Comparison of ENCODE assay signal across 1 cellular context in the genomic region with DNA sequence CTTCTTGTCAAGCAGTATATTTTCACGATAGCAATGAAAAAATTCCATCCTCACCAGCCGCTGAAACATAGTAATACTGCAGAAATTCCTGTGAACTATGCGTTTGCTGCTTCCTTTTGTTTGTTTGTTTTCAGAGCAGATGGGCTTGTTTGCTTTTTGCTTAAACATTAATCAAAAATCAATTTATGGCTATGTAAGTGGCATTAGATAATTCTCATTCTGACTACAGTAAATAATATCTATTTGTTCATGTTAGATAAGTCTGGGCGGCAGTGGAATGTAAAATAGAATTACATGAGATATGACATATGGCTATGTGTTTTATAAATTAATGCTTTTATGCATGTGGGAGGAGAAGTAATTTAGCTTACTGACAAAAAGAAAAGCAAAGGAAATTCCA.
TF ChIP-seq lines count a peak whose summit lies in the region.

No MANE protein-coding gene starts in this region.

TF ChIP-seq in SK-N-SH, 30 proteins besides CTCF, POLR2A, EP300 and RAD21 (continued from another document):
- TF ChIP-seq, protein P1, sequence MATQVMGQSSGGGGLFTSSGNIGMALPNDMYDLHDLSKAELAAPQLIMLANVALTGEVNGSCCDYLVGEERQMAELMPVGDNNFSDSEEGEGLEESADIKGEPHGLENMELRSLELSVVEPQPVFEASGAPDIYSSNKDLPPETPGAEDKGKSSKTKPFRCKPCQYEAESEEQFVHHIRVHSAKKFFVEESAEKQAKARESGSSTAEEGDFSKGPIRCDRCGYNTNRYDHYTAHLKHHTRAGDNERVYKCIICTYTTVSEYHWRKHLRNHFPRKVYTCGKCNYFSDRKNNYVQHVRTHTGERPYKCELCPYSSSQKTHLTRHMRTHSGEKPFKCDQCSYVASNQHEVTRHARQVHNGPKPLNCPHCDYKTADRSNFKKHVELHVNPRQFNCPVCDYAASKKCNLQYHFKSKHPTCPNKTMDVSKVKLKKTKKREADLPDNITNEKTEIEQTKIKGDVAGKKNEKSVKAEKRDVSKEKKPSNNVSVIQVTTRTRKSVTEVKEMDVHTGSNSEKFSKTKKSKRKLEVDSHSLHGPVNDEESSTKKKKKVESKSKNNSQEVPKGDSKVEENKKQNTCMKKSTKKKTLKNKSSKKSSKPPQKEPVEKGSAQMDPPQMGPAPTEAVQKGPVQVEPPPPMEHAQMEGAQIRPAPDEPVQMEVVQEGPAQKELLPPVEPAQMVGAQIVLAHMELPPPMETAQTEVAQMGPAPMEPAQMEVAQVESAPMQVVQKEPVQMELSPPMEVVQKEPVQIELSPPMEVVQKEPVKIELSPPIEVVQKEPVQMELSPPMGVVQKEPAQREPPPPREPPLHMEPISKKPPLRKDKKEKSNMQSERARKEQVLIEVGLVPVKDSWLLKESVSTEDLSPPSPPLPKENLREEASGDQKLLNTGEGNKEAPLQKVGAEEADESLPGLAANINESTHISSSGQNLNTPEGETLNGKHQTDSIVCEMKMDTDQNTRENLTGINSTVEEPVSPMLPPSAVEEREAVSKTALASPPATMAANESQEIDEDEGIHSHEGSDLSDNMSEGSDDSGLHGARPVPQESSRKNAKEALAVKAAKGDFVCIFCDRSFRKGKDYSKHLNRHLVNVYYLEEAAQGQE (IDR thresholded peaks at IDR 0.05; ENCODE audit: low read depth, low read length): no peak
- TF ChIP-seq MEF2A (IDR thresholded peaks at IDR 0.05; ENCODE audit: borderline replicate concordance, low read depth): no peak
- no peak for TF ChIP-seq FOSL2 (IDR thresholded peaks at IDR 0.05; ENCODE audit: borderline replicate concordance, low read depth)
- no peak for TF ChIP-seq TCF12 (IDR thresholded peaks at IDR 0.05)
- TF ChIP-seq NRF1 (IDR thresholded peaks at IDR 0.05; ENCODE audit: low read depth, low read length): no peak
- no peak for TF ChIP-seq JUND (IDR thresholded peaks at IDR 0.05)
- TF ChIP-seq, protein P2, sequence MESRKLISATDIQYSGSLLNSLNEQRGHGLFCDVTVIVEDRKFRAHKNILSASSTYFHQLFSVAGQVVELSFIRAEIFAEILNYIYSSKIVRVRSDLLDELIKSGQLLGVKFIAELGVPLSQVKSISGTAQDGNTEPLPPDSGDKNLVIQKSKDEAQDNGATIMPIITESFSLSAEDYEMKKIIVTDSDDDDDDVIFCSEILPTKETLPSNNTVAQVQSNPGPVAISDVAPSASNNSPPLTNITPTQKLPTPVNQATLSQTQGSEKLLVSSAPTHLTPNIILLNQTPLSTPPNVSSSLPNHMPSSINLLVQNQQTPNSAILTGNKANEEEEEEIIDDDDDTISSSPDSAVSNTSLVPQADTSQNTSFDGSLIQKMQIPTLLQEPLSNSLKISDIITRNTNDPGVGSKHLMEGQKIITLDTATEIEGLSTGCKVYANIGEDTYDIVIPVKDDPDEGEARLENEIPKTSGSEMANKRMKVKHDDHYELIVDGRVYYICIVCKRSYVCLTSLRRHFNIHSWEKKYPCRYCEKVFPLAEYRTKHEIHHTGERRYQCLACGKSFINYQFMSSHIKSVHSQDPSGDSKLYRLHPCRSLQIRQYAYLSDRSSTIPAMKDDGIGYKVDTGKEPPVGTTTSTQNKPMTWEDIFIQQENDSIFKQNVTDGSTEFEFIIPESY (IDR thresholded peaks at IDR 0.05; ENCODE audit: borderline replicate concordance, low read depth): no peak
- no peak for TF ChIP-seq GATA2 (CRISPR knock-in tag; IDR thresholded peaks at IDR 0.05)
- TF ChIP-seq RFX5 (IDR thresholded peaks at IDR 0.05; ENCODE audit: low read length): no peak
- TF ChIP-seq, protein P3, sequence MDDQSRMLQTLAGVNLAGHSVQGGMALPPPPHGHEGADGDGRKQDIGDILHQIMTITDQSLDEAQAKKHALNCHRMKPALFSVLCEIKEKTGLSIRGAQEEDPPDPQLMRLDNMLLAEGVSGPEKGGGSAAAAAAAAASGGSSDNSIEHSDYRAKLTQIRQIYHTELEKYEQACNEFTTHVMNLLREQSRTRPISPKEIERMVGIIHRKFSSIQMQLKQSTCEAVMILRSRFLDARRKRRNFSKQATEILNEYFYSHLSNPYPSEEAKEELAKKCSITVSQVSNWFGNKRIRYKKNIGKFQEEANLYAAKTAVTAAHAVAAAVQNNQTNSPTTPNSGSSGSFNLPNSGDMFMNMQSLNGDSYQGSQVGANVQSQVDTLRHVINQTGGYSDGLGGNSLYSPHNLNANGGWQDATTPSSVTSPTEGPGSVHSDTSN (IDR thresholded peaks at IDR 0.05): no peak
- TF ChIP-seq NFIC (IDR thresholded peaks at IDR 0.05; ENCODE audit: borderline replicate concordance): no peak
- TF ChIP-seq, protein P4, sequence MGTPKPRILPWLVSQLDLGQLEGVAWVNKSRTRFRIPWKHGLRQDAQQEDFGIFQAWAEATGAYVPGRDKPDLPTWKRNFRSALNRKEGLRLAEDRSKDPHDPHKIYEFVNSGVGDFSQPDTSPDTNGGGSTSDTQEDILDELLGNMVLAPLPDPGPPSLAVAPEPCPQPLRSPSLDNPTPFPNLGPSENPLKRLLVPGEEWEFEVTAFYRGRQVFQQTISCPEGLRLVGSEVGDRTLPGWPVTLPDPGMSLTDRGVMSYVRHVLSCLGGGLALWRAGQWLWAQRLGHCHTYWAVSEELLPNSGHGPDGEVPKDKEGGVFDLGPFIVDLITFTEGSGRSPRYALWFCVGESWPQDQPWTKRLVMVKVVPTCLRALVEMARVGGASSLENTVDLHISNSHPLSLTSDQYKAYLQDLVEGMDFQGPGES (IDR thresholded peaks at IDR 0.05; ENCODE audit: low read depth, low read length): no peak
- no peak for TF ChIP-seq EZH2phosphoT487 (IDR thresholded peaks at IDR 0.05; ENCODE audit: borderline replicate concordance, low read depth)
